Comparison of ENCODE assay signal across 17 cellular contexts in genomic region chr3:183015185-183015584, GRCh38.
"Had no signal": no experiment of that assay in that cellular context is flagged by ENCODE, and none has a peak within 500 bp of the region (broad histone marks: within the 10 kb centered on the region; RNA-seq: fewer than 3 reads in every experiment).

No MANE protein-coding gene starts in this region.

- H3K27me3 Mint-ChIP-seq: naive thymus-derived CD4-positive, alpha-beta T cell; progenitor cell of endocrine pancreas had no signal

- H3K4me3 ChIP-seq: coronary artery, heart left ventricle, ovary had no signal

- H3K4me1 Mint-ChIP-seq: naive thymus-derived CD4-positive, alpha-beta T cell had no signal

- DNase-seq: effector memory CD4-positive, alpha-beta T cell; heart left ventricle; hypothalamus; kidney glomerular epithelial cell; naive thymus-derived CD4-positive, alpha-beta T cell; ovary; right cardiac atrium; small intestine; stimulated activated CD4-positive, alpha-beta T cell treated with anti-CD3 and anti-CD28 coated beads, Interleukin-12 subunit alpha, Interleukin-12 subunit beta, amount 100 ng/mL, for 4 hours; stimulated activated naive CD4-positive, alpha-beta T cell treated with Interleukin-2 at 50 U/mL for 16 hours; trophoblast cell had no signal

- H3K27ac Mint-ChIP-seq: naive thymus-derived CD4-positive, alpha-beta T cell; progenitor cell of endocrine pancreas had no signal

- H3K4me1 ChIP-seq: heart left ventricle had no signal

- FAIRE-seq: endometrium, frontal cortex, islet of Langerhans, small intestine had no signal

- ATAC-seq: esophagus mucosa; heart left ventricle; naive thymus-derived CD4-positive, alpha-beta T cell; right cardiac atrium had no signal

- H3K9me3 Mint-ChIP-seq: naive thymus-derived CD4-positive, alpha-beta T cell had no signal

- H3K9me3 ChIP-seq: heart left ventricle, ovary had no signal

- H3K27ac ChIP-seq: coronary artery, heart left ventricle, ovary had no signal

- H3K4me3 Mint-ChIP-seq: naive thymus-derived CD4-positive, alpha-beta T cell had no signal

- H3K27me3 ChIP-seq: heart left ventricle, ovary had no signal

- H3K36me3 ChIP-seq: ovary had no signal
